35 cellular contexts compared by ENCODE assay signal in the genomic region with DNA sequence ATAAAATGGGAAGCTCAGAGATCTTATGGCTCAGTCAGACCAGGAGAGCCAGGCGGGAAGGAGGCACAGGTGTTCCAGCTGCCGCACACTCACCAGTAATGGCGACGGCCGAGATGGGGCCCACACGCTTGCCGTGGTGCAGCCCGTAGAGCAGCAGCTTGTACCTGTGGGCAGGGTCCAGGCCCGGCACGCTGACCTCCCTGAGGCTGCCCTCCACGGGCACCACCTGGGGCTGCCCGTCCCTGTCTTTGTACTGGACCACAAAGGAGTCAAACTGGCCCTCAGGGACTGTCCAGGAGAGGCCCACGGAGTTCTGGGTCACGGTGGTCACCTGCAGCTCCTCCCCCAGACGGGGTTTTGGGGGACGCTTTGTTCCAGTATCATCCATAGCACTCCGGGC. TPM values are rescaled to one million over a fixed set of nuclear protein-coding genes. Genes with fewer than 3 reads are reported as not detected.
"Had no signal": no experiment of that assay in that cellular context is flagged by ENCODE, and none has a peak within 500 bp of the region (broad histone marks: within the 10 kb centered on the region; RNA-seq: fewer than 3 reads in every experiment).

No MANE protein-coding gene starts in this region.

- H3K4me3 ChIP-seq: Peyer's patch had no signal

- H3K27me3 ChIP-seq: Peyer's patch had no signal

- H3K4me3 Mint-ChIP-seq: activated CD4-positive, alpha-beta memory T cell treated with anti-CD3 and anti-CD28 coated beads, Interleukin-2, amount 10 ng/mL, durations not matched to agents 7 days and 5 days; activated CD8-positive, alpha-beta memory T cell treated with anti-CD3 and anti-CD28 coated beads, Interleukin-2, amount 10 ng/mL, durations not matched to agents 7 days and 5 days; activated naive CD4-positive, alpha-beta T cell treated with anti-CD3 and anti-CD28 coated beads, Interleukin-2, amount 10 ng/mL, durations not matched to agents 7 days and 5 days; activated naive CD8-positive, alpha-beta T cell; activated naive CD8-positive, alpha-beta T cell treated with anti-CD3 and anti-CD28 coated beads, Interleukin-2, amount 50 U/mL, for 24 hours; brain had no signal

- H3K27me3 Mint-ChIP-seq: activated naive CD8-positive, alpha-beta T cell had no signal

- H3K9me3 ChIP-seq: Peyer's patch had no signal

- H3K27ac Mint-ChIP-seq: activated CD4-positive, alpha-beta memory T cell treated with anti-CD3 and anti-CD28 coated beads, Interleukin-2, amount 10 ng/mL, durations not matched to agents 7 days and 5 days; activated CD8-positive, alpha-beta memory T cell treated with anti-CD3 and anti-CD28 coated beads, Interleukin-2, amount 10 ng/mL, durations not matched to agents 7 days and 5 days; activated naive CD4-positive, alpha-beta T cell treated with anti-CD3 and anti-CD28 coated beads, Interleukin-2, amount 10 ng/mL, durations not matched to agents 7 days and 5 days; activated naive CD8-positive, alpha-beta T cell; activated naive CD8-positive, alpha-beta T cell treated with anti-CD3 and anti-CD28 coated beads, Interleukin-2, amount 50 U/mL, for 24 hours had no signal

- H3K9me3 Mint-ChIP-seq: activated CD4-positive, alpha-beta memory T cell treated with anti-CD3 and anti-CD28 coated beads, Interleukin-2, amount 10 ng/mL, durations not matched to agents 7 days and 5 days; activated naive CD4-positive, alpha-beta T cell treated with anti-CD3 and anti-CD28 coated beads, Interleukin-2, amount 10 ng/mL, durations not matched to agents 7 days and 5 days; activated naive CD8-positive, alpha-beta T cell treated with anti-CD3 and anti-CD28 coated beads, Interleukin-2, amount 50 U/mL, for 24 hours; brain had no signal

- ATAC-seq: activated CD8-positive, alpha-beta memory T cell treated with anti-CD3 and anti-CD28 coated beads, Interleukin-2, amount 10 ng/mL, durations not matched to agents 7 days and 5 days; activated naive CD8-positive, alpha-beta T cell treated with anti-CD3 and anti-CD28 coated beads, Interleukin-2, amount 50 U/mL, for 24 hours; PC-3; Right ventricle myocardium inferior had no signal

- H3K36me3 Mint-ChIP-seq: activated CD8-positive, alpha-beta memory T cell treated with anti-CD3 and anti-CD28 coated beads, Interleukin-2, amount 10 ng/mL, durations not matched to agents 7 days and 5 days; activated naive CD4-positive, alpha-beta T cell treated with anti-CD3 and anti-CD28 coated beads, Interleukin-2, amount 10 ng/mL, durations not matched to agents 7 days and 5 days had no signal

- H3K27ac ChIP-seq: VCaP had no signal

- H3K4me1 ChIP-seq: Peyer's patch had no signal

- DNase-seq: activated CD4-positive, alpha-beta memory T cell treated with anti-CD3 and anti-CD28 coated beads, Interleukin-2, amount 10 ng/mL, durations not matched to agents 7 days and 5 days; activated CD4-positive, alpha-beta T cell treated with anti-CD3 and anti-CD28 coated beads for 1 hour; activated CD4-positive, alpha-beta T cell treated with anti-CD3 and anti-CD28 coated beads for 48 hours; activated CD4-positive, CD25-positive, alpha-beta regulatory T cell; activated CD8-positive, alpha-beta memory T cell treated with anti-CD3 and anti-CD28 coated beads for 24 hours; activated CD8-positive, alpha-beta memory T cell treated with anti-CD3 and anti-CD28 coated beads, Interleukin-2, amount 10 ng/mL, durations not matched to agents 7 days and 5 days; activated CD8-positive, alpha-beta memory T cell treated with anti-CD3 and anti-CD28 coated beads, Interleukin-2, amount 50 U/mL, for 48 hours; activated effector memory CD4-positive, alpha-beta T cell treated with Interleukin-2 at 50 U/mL for 16 hours; activated naive CD4-positive, alpha-beta T cell treated with anti-CD3 and anti-CD28 coated beads, Interleukin-2, amount 10 ng/mL, durations not matched to agents 7 days and 5 days; activated naive CD8-positive, alpha-beta T cell treated with anti-CD3 and anti-CD28 coated beads, Interleukin-2, amount 50 U/mL, for 24 hours; activated T-cell treated with anti-CD3 and anti-CD28 coated beads, Interleukin-2, amount 50 U/mL, for 48 hours; anterior cingulate cortex; NCI-H1092 treated with DMSO at 0.1 percent for 48 hours; NCI-H1417; NCI-H146; NCI-H187; NCI-H2029 treated with DMSO at 0.1 percent for 48 hours; NCI-H2107; NCI-H510A; NCI-H526; NCI-H748 treated with DMSO at 0.1 percent for 48 hours; NK-92 treated with Interleukin-12 subunit alpha and Interleukin-12 subunit beta, amount 100 ng/mL, for 24 hours; PC-3; Peyer's patch; RPMI8226; SW 1271; T-helper 1 cell; T-helper 2 cell; T-helper 9 cell had no signal

- H3K4me1 Mint-ChIP-seq: activated naive CD4-positive, alpha-beta T cell treated with anti-CD3 and anti-CD28 coated beads, Interleukin-2, amount 10 ng/mL, durations not matched to agents 7 days and 5 days; activated naive CD8-positive, alpha-beta T cell treated with anti-CD3 and anti-CD28 coated beads, Interleukin-2, amount 50 U/mL, for 24 hours had no signal

RNA-seq across cellular contexts. Expression of a gene that starts 31.2 kb away (rescaled TPM):
- total RNA-seq: bronchial epithelial cell, M059J, PC-3 had no signal
